In the genomic region with DNA sequence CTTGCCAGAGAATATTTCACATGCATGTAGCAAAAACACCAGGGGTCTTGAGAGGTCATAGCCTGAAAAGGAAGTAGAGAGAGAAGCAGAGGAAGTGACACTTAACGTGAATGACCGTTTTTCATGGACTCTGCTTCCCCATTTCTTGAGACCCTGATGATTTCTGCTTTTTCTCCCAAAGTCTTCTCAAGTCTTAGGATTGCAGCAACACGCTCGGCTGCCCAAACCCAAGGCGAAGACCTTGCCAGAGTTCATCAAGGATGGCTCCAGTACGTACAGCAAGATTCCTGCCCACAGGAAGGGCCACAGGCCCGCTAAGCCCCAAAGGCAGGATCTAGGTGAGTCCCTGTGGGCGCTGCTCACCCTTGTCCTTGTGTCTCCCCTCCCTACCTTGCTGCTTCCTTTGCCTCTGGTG, we compare ENCODE assay signal across 11 cellular contexts. TPM values are rescaled to one million over a fixed set of nuclear protein-coding genes. Genes with fewer than 3 reads are reported as not detected.
DNase-seq lines count a peak whose midpoint lies in the region; ATAC-seq, FAIRE-seq and TF ChIP-seq lines count a peak whose summit lies in the region.
"Had no signal": no experiment of that assay in that cellular context is flagged by ENCODE, and none has a peak within 500 bp of the region (broad histone marks: within the 10 kb centered on the region; RNA-seq: fewer than 3 reads in every experiment).

No MANE protein-coding gene starts in this region.

- no peak overlapping the region for H3K4me2 ChIP-seq in PC-9
- no peak overlapping the region for H3K4me2 ChIP-seq in hepatocyte
- H3K4me2 ChIP-seq: neural progenitor cell had no signal

- BruUV-seq in PC-9 (replicated peaks; lab: Mats Ljungman, UMichigan), result no TSS peak

- H3K27me3 ChIP-seq in PC-9 (ENCODE audit: insufficient read depth, low read depth) (no peaks in the 10 kb centered on the region), hepatocyte (no peaks in the 10 kb centered on the region)
- H3K27me3 ChIP-seq: neural progenitor cell had no signal

- H2AFZ ChIP-seq in PC-9 (no peak overlapping the region), hepatocyte (no peak overlapping the region)
- H2AFZ ChIP-seq: neural progenitor cell had no signal

- intact Hi-C loops in Right ventricle myocardium superior (cut with DNase I) (no loop called here), sciatic nerve (cut with DNase I) (no loop called here), PC-9 (cut with micrococcal nuclease; ENCODE audit: unreplicated experiment) (no loop called here)

- CTCF ChIA-PET in PC-9 (lab: Charles Lee), result no interaction called here

- no peaks in the 10 kb centered on the region for H3K79me2 ChIP-seq in PC-9 (ENCODE audit: low read depth)
- no peaks in the 10 kb centered on the region for H3K79me2 ChIP-seq in hepatocyte

- H3K4me1 ChIP-seq in PC-9 (replicated peaks; ENCODE audit: insufficient read depth) (no peaks in the 10 kb centered on the region), hepatocyte (ENCODE audit: insufficient read depth) (no peaks in the 10 kb centered on the region)
- H3K4me1 ChIP-seq: neural progenitor cell had no signal

- DNase-seq in GM12891 (ENCODE audit: insufficient read length, low spot score), result no peak
- DNase-seq in OCI-M1 (lab: John Stamatoyannopoulos, UW), result peak; percentile 37
- peak; percentile 58 for DNase-seq in Right ventricle myocardium superior
- no peak for DNase-seq in sciatic nerve (ENCODE audit: low spot score)
- DNase-seq in PC-9, result no peak
- no peak for DNase-seq in NCI-H446 (lab: John Stamatoyannopoulos, UW)
- no peak for DNase-seq in activated effector memory CD4-positive, alpha-beta T cell treated with Interleukin-2 at 50 U/mL for 16 hours
- no peak for DNase-seq in hepatocyte (ENCODE audit: low spot score)
- DNase-seq: DMS 273 treated with DMSO at 0.1 percent for 48 hours had no signal

- 95% methylated on average over 8 of the region's 8 CpGs for WGBS in hepatocyte (ENCODE audit: low lambda C conversion rate, missing lambda C conversion rate)

- H3K9me3 ChIP-seq in PC-9 (ENCODE audit: insufficient read depth, low read depth), result no peaks in the 10 kb centered on the region
- no peaks in the 10 kb centered on the region for H3K9me3 ChIP-seq in hepatocyte (ENCODE audit: low read depth)

- TF ChIP-seq POLR2A in GM12891 (IDR thresholded peaks at IDR 0.05; ENCODE audit: low read depth, low read length), result no peak

- H3F3A ChIP-seq in PC-9 (ENCODE audit: insufficient read depth, low read depth), result no peaks in the 10 kb centered on the region

- no peak for FAIRE-seq in GM12891 (lab: Jason Lieb, UNC)

- no peak overlapping the region for H3K4me3 ChIP-seq in PC-9
- no peak overlapping the region for H3K4me3 ChIP-seq in hepatocyte
- H3K4me3 ChIP-seq: neural progenitor cell, SK-N-MC had no signal

- no peaks in the 10 kb centered on the region for H3K9me2 ChIP-seq in PC-9 (ENCODE audit: insufficient read depth)
- no peaks in the 10 kb centered on the region for H3K9me2 ChIP-seq in hepatocyte (replicated peaks; ENCODE audit: insufficient read depth)

- H3K27ac ChIP-seq in PC-9 (no peak overlapping the region), hepatocyte (no peak overlapping the region)
- H3K27ac ChIP-seq: neural progenitor cell, SK-N-MC had no signal

- POLR2A ChIA-PET in PC-9 (lab: Charles Lee; ENCODE audit: unreplicated experiment), result no interaction called here

- ATAC-seq in Right ventricle myocardium superior (ENCODE audit: poor library complexity), result peak; percentile 57
- peak; percentile 58 for ATAC-seq in sciatic nerve

- TF ChIP-seq CTCF in PC-9 (conservative IDR thresholded peaks at IDR 0.05), result no peak
- TF ChIP-seq CTCF in hepatocyte (IDR thresholded peaks at IDR 0.05; ENCODE audit: poor library complexity), result no peak

- no peaks in the 10 kb centered on the region for H3K36me3 ChIP-seq in PC-9 (ENCODE audit: low read depth)
- H3K36me3 ChIP-seq in hepatocyte (replicated peaks; ENCODE audit: insufficient read depth, low read depth), result no peaks in the 10 kb centered on the region
- H3K36me3 ChIP-seq: neural progenitor cell had no signal

- H4K20me1 ChIP-seq in PC-9 (ENCODE audit: insufficient read depth) (no peaks in the 10 kb centered on the region), hepatocyte (ENCODE audit: insufficient read depth, poor library complexity, severe bottlenecking) (no peaks in the 10 kb centered on the region)

TF ChIP-seq in GM12891, 5 proteins besides CTCF, POLR2A, EP300 and RAD21:
- TF ChIP-seq POU2F2 (IDR thresholded peaks at IDR 0.05; ENCODE audit: low read depth, low read length) (no peak), SPI1 (IDR thresholded peaks at IDR 0.05; ENCODE audit: low read depth, low read length) (peak; percentile 69), PAX5 (IDR thresholded peaks at IDR 0.05; ENCODE audit: insufficient read depth, low read length, severe bottlenecking) (no peak), TAF1 (IDR thresholded peaks at IDR 0.05; ENCODE audit: low read depth, low read length) (no peak), POLR2AphosphoS5 (IDR thresholded peaks at IDR 0.05; ENCODE audit: low read depth, low read length) (no peak)

RNA-seq across cellular contexts. Expression of a gene that starts 12.8 kb away (rescaled TPM):
- polyA plus RNA-seq in GM12891 (2012; ENCODE audit: low read depth, missing spikeins), result 38.9 TPM
- 9.4 TPM for total RNA-seq in Right ventricle myocardium superior
- 25.7 TPM for total RNA-seq in sciatic nerve
- total RNA-seq in PC-9 (2021), result 3.1 and 10.7 TPM in 2 replicates
- total RNA-seq in hepatocyte, result 0.24 and 1.2 TPM in 2 replicates
- 1.1 TPM in 1 of 2 replicates, not detected in the other for polyA plus RNA-seq in hepatocyte

RNA-seq across cellular contexts. Expression of a gene that starts 29.3 kb away (rescaled TPM):
- 71.9 TPM for polyA plus RNA-seq in GM12891 (2012; ENCODE audit: low read depth, missing spikeins)
- total RNA-seq in Right ventricle myocardium superior, result 21.4 TPM
- 19.8 TPM for total RNA-seq in sciatic nerve
- total RNA-seq in PC-9 (2021), result 21.1 and 29.1 TPM in 2 replicates
- 25.2 and 29.5 TPM in 2 replicates for total RNA-seq in hepatocyte
- polyA plus RNA-seq in hepatocyte, result 28.5 and 39.6 TPM in 2 replicates

RNA-seq across cellular contexts. Expression of a gene that starts 49.7 kb away (rescaled TPM):
- 0.50 TPM for polyA plus RNA-seq in GM12891 (2012; ENCODE audit: low read depth, missing spikeins)
- total RNA-seq in Right ventricle myocardium superior (not detected), sciatic nerve (0.27 TPM), PC-9 (2021) (26.5 and 29.2 TPM in 2 replicates), hepatocyte (17.3 and 19.6 TPM in 2 replicates)
- 11.2 and 16.2 TPM in 2 replicates for polyA plus RNA-seq in hepatocyte

RNA-seq across cellular contexts. Expression of a gene that starts 54.5 kb away (rescaled TPM):
- polyA plus RNA-seq in GM12891 (2012; ENCODE audit: low read depth, missing spikeins), result 31.4 TPM
- total RNA-seq in Right ventricle myocardium superior (21.3 TPM), sciatic nerve (32.5 TPM), PC-9 (2021) (29.2 and 38.4 TPM in 2 replicates), hepatocyte (38.7 and 42.8 TPM in 2 replicates)
- 9.3 and 13.0 TPM in 2 replicates for polyA plus RNA-seq in hepatocyte

Comparison
In these comparisons a context has a peak if more than half of its experiments do, and no peak if none do; other contexts are left out.
1. DNase-seq: peak in OCI-M1 (single experiment) and Right ventricle myocardium superior (single experiment); none in GM12891 (single experiment), sciatic nerve (single experiment), PC-9 (0 of 2), NCI-H446 (0 of 2), activated effector memory CD4-positive, alpha-beta T cell treated with Interleukin-2 at 50 U/mL for 16 hours (single experiment) and hepatocyte (single experiment).
2. RNA of a gene that starts 49.7 kb away (total RNA-seq): 26.5 to 29.2 TPM in PC-9 and 17.3 to 19.6 TPM in hepatocyte; 0.27 TPM in sciatic nerve (single experiment) and not detected in Right ventricle myocardium superior (single experiment); every median in the first group is over 10 times any median in the second.